In genomic region chr1:111559736-111560279, GRCh38 we compare ENCODE assay signal across 21 cellular contexts. TPM values are rescaled to one million over a fixed set of nuclear protein-coding genes. Genes with fewer than 3 reads are reported as not detected.
DNase-seq lines count a peak whose midpoint lies in the region; ATAC-seq and TF ChIP-seq lines count a peak whose summit lies in the region.
"Had no signal": no experiment of that assay in that cellular context is flagged by ENCODE, and none has a peak within 500 bp of the region (broad histone marks: within the 10 kb centered on the region; RNA-seq: fewer than 3 reads in every experiment).

No MANE protein-coding gene starts in this region.

- peak overlapping the region; percentile 58 for H3K4me3 Mint-ChIP-seq in Caco-2 (ENCODE audit: unreplicated experiment)
- H3K4me3 Mint-ChIP-seq in activated CD4-positive, alpha-beta memory T cell treated with anti-CD3 and anti-CD28 coated beads for 36 hours, result no peak overlapping the region
- H3K4me3 Mint-ChIP-seq: activated CD8-positive, alpha-beta memory T cell treated with anti-CD3 and anti-CD28 coated beads, Interleukin-2, amount 10 ng/mL, durations not matched to agents 7 days and 5 days; naive B cell; WTC11 had no signal

- CTCF ChIA-PET in Caco-2 (lab: Charles Lee), result interaction anchor here (1.0 to 1.7 kb wide), 3 partner anchors 8 to 78 kb away, joined by 3 to 8 read pairs (median 4); no protein-coding TSS in a partner anchor
- CTCF ChIA-PET in activated CD4-positive, alpha-beta memory T cell treated with anti-CD3 and anti-CD28 coated beads for 36 hours (lab: Charles Lee), result interaction anchor here (0.6 to 1.2 kb wide), 2 partner anchors 38 to 145 kb away, joined by 3 to 4 read pairs; no protein-coding TSS in a partner anchor

- H3K36me3 ChIP-seq in Caco-2 (ENCODE audit: control insufficient read depth, insufficient read depth, low read length) (no peaks in the 10 kb centered on the region), lung (ENCODE audit: control insufficient read depth in 2 of 2, insufficient read depth in 2 of 2, low read length in 2 of 2) (no peaks in the 10 kb centered on the region)

- H3K27me3 Mint-ChIP-seq in Caco-2 (ENCODE audit: insufficient read depth, unreplicated experiment), result no peaks in the 10 kb centered on the region
- H3K27me3 Mint-ChIP-seq in activated CD4-positive, alpha-beta memory T cell treated with anti-CD3 and anti-CD28 coated beads for 36 hours, result no peaks in the 10 kb centered on the region
- H3K27me3 Mint-ChIP-seq: activated CD8-positive, alpha-beta memory T cell treated with anti-CD3 and anti-CD28 coated beads, Interleukin-2, amount 10 ng/mL, durations not matched to agents 7 days and 5 days; naive B cell had no signal

- POLR2A ChIA-PET in Caco-2 (lab: Charles Lee), result no interaction called here
- POLR2A ChIA-PET in activated CD4-positive, alpha-beta memory T cell treated with anti-CD3 and anti-CD28 coated beads for 36 hours (lab: Charles Lee), result no interaction called here

- H3K9me3 Mint-ChIP-seq in Caco-2 (ENCODE audit: unreplicated experiment), result no peaks in the 10 kb centered on the region
- no peaks in the 10 kb centered on the region for H3K9me3 Mint-ChIP-seq in activated CD4-positive, alpha-beta memory T cell treated with anti-CD3 and anti-CD28 coated beads for 36 hours
- H3K9me3 Mint-ChIP-seq: naive B cell, WTC11 had no signal

- no TSS peak for BruUV-seq in Caco-2 (replicated peaks; lab: Mats Ljungman, UMichigan)

- no peak overlapping the region for H3K4me3 ChIP-seq in Caco-2 (ENCODE audit: low read depth, low read length)
- no peak overlapping the region for H3K4me3 ChIP-seq in lung
- H3K4me3 ChIP-seq: PC-9 had no signal

- peak overlapping the region; percentile 16 for H3K27ac ChIP-seq in epithelial cell of prostate
- no peak overlapping the region for H3K27ac ChIP-seq in lung (ENCODE audit: low read depth in 1 of 2, low read length in 1 of 2)
- H3K27ac ChIP-seq: PC-9 had no signal

- H3K27me3 ChIP-seq in Caco-2 (replicated peaks; ENCODE audit: control insufficient read depth, insufficient read depth, low read length), result no peaks in the 10 kb centered on the region
- no peaks in the 10 kb centered on the region for H3K27me3 ChIP-seq in lung (ENCODE audit: control insufficient read depth, insufficient read depth)

- DNase-seq in Caco-2, result peak; percentile 38 to 62
- peak; percentile 89 for DNase-seq in NCI-H226
- DNase-seq in epithelial cell of prostate (ENCODE audit: low read depth, low spot score), result no peak
- DNase-seq in lung (ENCODE audit: low spot score), result no peak
- no peak for DNase-seq in NCI-H2081 treated with DMSO at 0.1 percent for 48 hours (lab: John Stamatoyannopoulos, UW)
- no peak for DNase-seq in HuH-7.5 (ENCODE audit: low spot score)
- no peak for DNase-seq in activated CD4-positive, alpha-beta memory T cell treated with anti-CD3 and anti-CD28 coated beads for 36 hours
- DNase-seq: activated CD8-positive, alpha-beta memory T cell treated with anti-CD3 and anti-CD28 coated beads, Interleukin-2, amount 10 ng/mL, durations not matched to agents 7 days and 5 days; activated naive CD4-positive, alpha-beta T cell treated with anti-CD3 and anti-CD28 coated beads, Interleukin-2, amount 50 U/mL, for 16 hours; cerebellar nuclear complex; hippocampal formation; left colon; naive B cell; NCI-H1694 treated with DMSO at 0.1 percent for 48 hours; NCI-H69; PC-9; retina; stimulated activated CD4-positive, alpha-beta T cell treated with anti-CD3 and anti-CD28 coated beads, Interleukin-2, amount 100 ng/mL, for 48 hours; T-helper 1 cell had no signal

- no peaks in the 10 kb centered on the region for H3K9me3 ChIP-seq in Caco-2
- H3K9me3 ChIP-seq in lung (ENCODE audit: control insufficient read depth in 2 of 2, insufficient read depth in 1 of 2, low read length in 1 of 2), result no peaks in the 10 kb centered on the region

- ATAC-seq in lung (ENCODE audit: insufficient read depth, low FRiP score) (peak; percentile 34), GM18870 (IDR thresholded peaks at IDR 0.05; ENCODE audit: unreplicated experiment) (no peak)
- ATAC-seq: activated CD8-positive, alpha-beta memory T cell treated with anti-CD3 and anti-CD28 coated beads, Interleukin-2, amount 10 ng/mL, durations not matched to agents 7 days and 5 days; left colon; WTC11 had no signal

- intact Hi-C loops in Caco-2 (cut with micrococcal nuclease; ENCODE audit: unreplicated experiment), result loop anchor here (1.0 to 5.0 kb wide), 2 partner anchors 8 to 82 kb away; no protein-coding TSS in a partner anchor
- intact Hi-C loops in activated CD4-positive, alpha-beta memory T cell treated with anti-CD3 and anti-CD28 coated beads for 36 hours (cut with micrococcal nuclease), result loop anchor here (5.0 kb wide), 2 partner anchors 42 to 43 kb away; no protein-coding TSS in a partner anchor

- peaks cover 68% of the 10 kb centered on the region for H3K4me1 ChIP-seq in Caco-2
- peaks cover 0 to 4% of the 10 kb centered on the region in 2 donors for H3K4me1 ChIP-seq in lung (ENCODE audit: control insufficient read depth in 2 of 2, insufficient read depth in 2 of 2, low read length in 2 of 2)

- 50 to 77% methylated on average over 3 of the region's 3 CpGs for WGBS in lung, 2 donors

- no peaks in the 10 kb centered on the region for H3K36me3 Mint-ChIP-seq in Caco-2 (ENCODE audit: insufficient read depth, unreplicated experiment)
- H3K36me3 Mint-ChIP-seq in activated CD4-positive, alpha-beta memory T cell treated with anti-CD3 and anti-CD28 coated beads for 36 hours, result no peaks in the 10 kb centered on the region
- H3K36me3 Mint-ChIP-seq: activated CD8-positive, alpha-beta memory T cell treated with anti-CD3 and anti-CD28 coated beads, Interleukin-2, amount 10 ng/mL, durations not matched to agents 7 days and 5 days; naive B cell; WTC11 had no signal

- TF ChIP-seq CTCF in Caco-2 (IDR thresholded peaks at IDR 0.05; ENCODE audit: insufficient read depth in 1 of 2, low read depth in 1 of 2, low read length in 1 of 2, severe bottlenecking in 1 of 2, unreplicated experiment in 1 of 2), result no peak
- no peak for TF ChIP-seq CTCF in lung (IDR thresholded peaks at IDR 0.05; ENCODE audit: control extremely low read depth, extremely low read depth)

- peak overlapping the region; percentile 86 for H3K27ac Mint-ChIP-seq in Caco-2 (ENCODE audit: unreplicated experiment)
- no peak overlapping the region for H3K27ac Mint-ChIP-seq in activated CD4-positive, alpha-beta memory T cell treated with anti-CD3 and anti-CD28 coated beads for 36 hours
- H3K27ac Mint-ChIP-seq: activated CD8-positive, alpha-beta memory T cell treated with anti-CD3 and anti-CD28 coated beads, Interleukin-2, amount 10 ng/mL, durations not matched to agents 7 days and 5 days; WTC11 had no signal

- H3K4me1 Mint-ChIP-seq in Caco-2 (ENCODE audit: low read depth, unreplicated experiment), result peaks cover 30% of the 10 kb centered on the region
- peaks cover 5% of the 10 kb centered on the region for H3K4me1 Mint-ChIP-seq in activated CD4-positive, alpha-beta memory T cell treated with anti-CD3 and anti-CD28 coated beads for 36 hours (ENCODE audit: low read depth)
- H3K4me1 Mint-ChIP-seq: activated CD8-positive, alpha-beta memory T cell treated with anti-CD3 and anti-CD28 coated beads, Interleukin-2, amount 10 ng/mL, durations not matched to agents 7 days and 5 days; naive B cell; WTC11 had no signal

RNA-seq across cellular contexts. Expression of gene ADORA3, which starts 56.4 kb away (rescaled TPM):
- not detected in 2 replicates for total RNA-seq in Caco-2 (2022)
- total RNA-seq in lung, result 1 to 10 TPM; 1.1 to 5.6 TPM
- 10 to 100 TPM in 1 of 2 donors, 1 to 10 TPM in 1; 2.2 to 10.3 TPM for polyA plus RNA-seq in lung
- total RNA-seq in activated CD4-positive, alpha-beta memory T cell treated with anti-CD3 and anti-CD28 coated beads for 36 hours, result under 1 TPM in 1 of 2 experiments, not detected in 1; 0.14 TPM
- total RNA-seq: activated CD8-positive, alpha-beta memory T cell treated with anti-CD3 and anti-CD28 coated beads, Interleukin-2, amount 10 ng/mL, durations not matched to agents 7 days and 5 days; PC-9 had no signal

RNA-seq across cellular contexts. Expression of gene TMIGD3, which starts 56.4 kb away (rescaled TPM):
- total RNA-seq in Caco-2 (2022), result 0.35 and 0.88 TPM in 2 replicates
- 1 to 10 TPM; 1.6 to 3.9 TPM for total RNA-seq in lung
- 10 to 100 TPM in 1 of 2 donors, 1 to 10 TPM in 1; 4.2 to 34.6 TPM for polyA plus RNA-seq in lung
- total RNA-seq in activated CD4-positive, alpha-beta memory T cell treated with anti-CD3 and anti-CD28 coated beads for 36 hours, result under 1 TPM in 1 of 2 experiments, not detected in 1; 0.24 TPM
- total RNA-seq: PC-9, WTC11 had no signal

RNA-seq across cellular contexts. Expression of gene RAP1A, which starts 59.8 kb away (rescaled TPM):
- total RNA-seq in Caco-2 (2022) (60.1 and 64.1 TPM in 2 replicates), lung (10 to 100 TPM; 64.5 to 82.9 TPM)
- 10 to 100 TPM; 72.2 to 97.3 TPM for polyA plus RNA-seq in lung
- 100 to 1,000 TPM; 292 to 294 TPM for total RNA-seq in activated CD4-positive, alpha-beta memory T cell treated with anti-CD3 and anti-CD28 coated beads for 36 hours

Comparison
In these comparisons a context has a peak if more than half of its experiments do, and no peak if none do; other contexts are left out.
1. DNase-seq: peak in Caco-2 (2 of 2) and NCI-H226 (single experiment); none in epithelial cell of prostate (single experiment), lung (single experiment), NCI-H2081 treated with DMSO at 0.1 percent for 48 hours (single experiment), HuH-7.5 (single experiment) and activated CD4-positive, alpha-beta memory T cell treated with anti-CD3 and anti-CD28 coated beads for 36 hours (single experiment).